1 cellular context compared by ENCODE assay signal in the genomic region with DNA sequence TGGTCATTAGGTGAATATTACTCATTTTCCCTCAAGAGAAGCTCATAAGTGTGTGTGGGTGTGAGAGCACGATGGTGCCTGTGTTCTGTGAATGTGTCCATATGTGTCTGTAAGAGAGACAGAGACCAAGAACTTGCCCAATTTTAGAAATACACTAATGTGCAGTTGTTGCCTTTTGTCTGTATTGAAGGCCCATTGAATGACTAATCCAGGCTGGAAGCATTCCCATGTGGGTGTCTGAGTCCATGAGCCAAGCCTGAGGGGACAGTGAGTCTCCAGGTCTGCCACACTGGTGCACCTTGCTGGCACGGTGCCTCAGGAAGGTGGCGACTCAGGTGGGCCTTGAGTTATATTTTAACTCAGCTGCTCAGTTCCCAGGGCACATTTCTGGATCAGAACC.
TF ChIP-seq lines count a peak whose summit lies in the region.

No MANE protein-coding gene starts in this region.

TF ChIP-seq in IMR-90, 13 proteins besides CTCF, POLR2A, EP300 and RAD21 (continued from another document):
- no peak for TF ChIP-seq CHD1 (IDR thresholded peaks at IDR 0.05; ENCODE audit: low read depth, low read length)
- peak; percentile 39 for TF ChIP-seq RCOR1 (IDR thresholded peaks at IDR 0.05; ENCODE audit: insufficient replicate concordance, low read length)
- TF ChIP-seq RFX5 (IDR thresholded peaks at IDR 0.05; ENCODE audit: low read depth, low read length), result no peak
- TF ChIP-seq MAFK (IDR thresholded peaks at IDR 0.05; ENCODE audit: low read depth, low read length), result no peak
- TF ChIP-seq CEBPB (IDR thresholded peaks at IDR 0.05; ENCODE audit: low read depth, low read length), result peak; percentile 67
- TF ChIP-seq, protein P1, sequence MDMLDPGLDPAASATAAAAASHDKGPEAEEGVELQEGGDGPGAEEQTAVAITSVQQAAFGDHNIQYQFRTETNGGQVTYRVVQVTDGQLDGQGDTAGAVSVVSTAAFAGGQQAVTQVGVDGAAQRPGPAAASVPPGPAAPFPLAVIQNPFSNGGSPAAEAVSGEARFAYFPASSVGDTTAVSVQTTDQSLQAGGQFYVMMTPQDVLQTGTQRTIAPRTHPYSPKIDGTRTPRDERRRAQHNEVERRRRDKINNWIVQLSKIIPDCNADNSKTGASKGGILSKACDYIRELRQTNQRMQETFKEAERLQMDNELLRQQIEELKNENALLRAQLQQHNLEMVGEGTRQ (IDR thresholded peaks at IDR 0.05; ENCODE audit: low read depth, low read length), result no peak
- TF ChIP-seq NFE2L2 (IDR thresholded peaks at IDR 0.05; ENCODE audit: low read depth, low read length), result no peak
- no peak for TF ChIP-seq MXI1 (IDR thresholded peaks at IDR 0.05; ENCODE audit: borderline replicate concordance, low read depth, low read length)
- peak; percentile 60 for TF ChIP-seq FOS (IDR thresholded peaks at IDR 0.05; ENCODE audit: low read depth, low read length)
